In the genomic region with DNA sequence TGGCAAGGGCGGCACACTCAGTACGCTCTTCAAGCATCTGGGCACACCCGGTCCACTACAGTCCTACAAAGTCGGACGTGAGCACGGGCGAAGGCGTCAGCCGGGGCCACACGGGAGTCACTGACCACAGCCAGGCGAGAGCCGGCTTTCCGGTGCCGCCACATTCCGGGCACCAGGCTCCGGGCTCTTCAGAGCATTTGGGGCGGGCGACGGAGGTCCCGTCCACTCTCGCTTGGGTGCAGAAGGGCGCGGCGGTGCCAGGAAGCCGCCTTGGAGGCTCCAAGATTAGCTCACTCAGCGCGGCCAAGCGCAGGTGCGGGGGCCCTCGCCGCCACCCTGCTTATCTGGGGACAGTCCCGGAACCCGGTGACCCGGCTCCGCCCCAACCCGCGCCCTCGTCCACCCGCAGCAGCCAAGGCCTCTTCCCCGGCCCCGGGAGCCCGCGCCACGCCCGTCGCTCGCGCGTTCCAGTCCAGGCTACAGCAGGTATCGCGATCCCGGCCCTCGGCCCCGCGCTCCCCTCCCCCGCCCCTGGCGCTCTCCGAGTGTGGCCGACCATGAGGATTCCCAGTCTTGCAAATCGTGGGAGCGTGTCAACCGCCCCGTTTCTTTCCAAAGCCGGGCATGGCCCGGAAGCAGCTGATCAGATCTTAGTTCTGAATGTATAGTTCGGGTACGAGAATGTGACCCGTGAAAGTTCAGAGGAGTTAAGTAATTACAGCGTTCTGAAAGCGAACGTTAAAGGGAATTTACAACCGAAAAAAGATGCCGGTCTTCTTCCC, we compare ENCODE assay signal across 8 cellular contexts. TPM values are rescaled to one million over a fixed set of nuclear protein-coding genes. Genes with fewer than 3 reads are reported as not detected.
A peak's percentile ranks its signal among the peaks of the same experiment; 100 is the strongest.
DNase-seq lines count a peak whose midpoint lies in the region; ATAC-seq and TF ChIP-seq lines count a peak whose summit lies in the region.

A gene (plus strand): TSS at position 127 of the 782 bp plus-strand sequence. CDS start 2,678 bp downstream, outside the sequence.

- intact Hi-C loops in gastrocnemius medialis (cut with DNase I; ENCODE audit: low total_unique reads), result loop anchor here (2.0 to 5.0 kb wide), 4 partner anchors 17 to 98 kb away; a partner anchor contains a TSS

- H3K4me1 ChIP-seq in iPS DF 6.9 (ENCODE audit: control insufficient read depth, insufficient read depth, low read length) (no peaks in the 10 kb centered on the region; the same call in 1 of the 2 replicates), gastrocnemius medialis (peaks cover 8 to 13% of the 10 kb centered on the region in 2 donors)

- TF ChIP-seq POLR2A in gastrocnemius medialis (IDR thresholded peaks at IDR 0.05), result peak; percentile 57 to 76

- H3K27ac ChIP-seq in iPS DF 6.9 (ENCODE audit: low read length), result no peak within 1 kb of the TSS
- H3K27ac ChIP-seq in gastrocnemius medialis, result peak within 1 kb of the TSS; percentile 92 to 97 (median 94)

- TF ChIP-seq CTCF in astrocyte of the spinal cord (IDR thresholded peaks at IDR 0.05; ENCODE audit: low read depth, low read length) (no peak), gastrocnemius medialis (IDR thresholded peaks at IDR 0.05 in 4 of 5, conservative IDR thresholded peaks at IDR 0.05 in 1 of 5) (no peak)

- DNase-seq in Caki2 (ENCODE audit: low read depth) (peak; percentile 63), astrocyte of the spinal cord (ENCODE audit: low read depth, low spot score) (peak; percentile 74), iPS DF 6.9 (ENCODE audit: low read depth, low spot score) (no peak), gastrocnemius medialis (peak; percentile 74 to 88), hippocampal formation (lab: John Stamatoyannopoulos, UW) (no peak)

- H3K4me3 ChIP-seq in astrocyte of the spinal cord (ENCODE audit: low read depth, low read length) (peak within 1 kb of the TSS; percentile 56), iPS DF 6.9 (ENCODE audit: low read length) (peak within 1 kb of the TSS; percentile 47; the same call in 1 of the 2 replicates), gastrocnemius medialis (peak within 1 kb of the TSS; percentile 66 to 75 (median 71))

- WGBS in iPS DF 6.9 (ENCODE audit: insufficient coverage, insufficient read length), result no CpG with 5 or more reads among the region's 73 CpGs

- in situ Hi-C loops in Caki2 (cut with HindIII; ENCODE audit: low pct_unique_long_range_greater_than_20kb, low sequenced_read_pairs), result no loop called here
- in situ Hi-C loops in astrocyte of the spinal cord (cut with HindIII; ENCODE audit: low sequenced_read_pairs), result no loop called here
- in situ Hi-C loops in gastrocnemius medialis (cut with MboI; ENCODE audit: low sequenced_read_pairs in 4 of 4), result loop anchor here in 1 of 4 donors (10.0 kb wide), 1 partner anchor 85 kb away; a partner anchor contains a TSS

- no peaks in the 10 kb centered on the region for H3K27me3 ChIP-seq in iPS DF 6.9 (ENCODE audit: control insufficient read depth, insufficient read depth, low read length)
- H3K27me3 ChIP-seq in gastrocnemius medialis, result no peaks in the 10 kb centered on the region

- peak; percentile 72 for ATAC-seq in GM19397 (IDR thresholded peaks at IDR 0.05; ENCODE audit: unreplicated experiment)
- ATAC-seq in HG03460 (IDR thresholded peaks at IDR 0.05; ENCODE audit: unreplicated experiment), result peak; percentile 47
- peak; percentile 65 for ATAC-seq in SK-N-SH treated with all-trans-retinoic acid at 6 μM for 48 hours
- ATAC-seq in gastrocnemius medialis, result peak; percentile 87 to 88

- no peaks in the 10 kb centered on the region for H3K9me3 ChIP-seq in iPS DF 6.9 (ENCODE audit: control insufficient read depth, insufficient read depth, low read length)
- no peaks in the 10 kb centered on the region for H3K9me3 ChIP-seq in gastrocnemius medialis

- H3K36me3 ChIP-seq in iPS DF 6.9 (ENCODE audit: control insufficient read depth, insufficient read depth, low read length), result no peaks in the 10 kb centered on the region
- no peaks in the 10 kb centered on the region for H3K36me3 ChIP-seq in gastrocnemius medialis

TF ChIP-seq in SK-N-SH treated with all-trans-retinoic acid at 6 μM for 48 hours, 23 proteins besides CTCF, POLR2A, EP300 and RAD21:
- TF ChIP-seq ZNF70 (CRISPR knock-in tag; IDR thresholded peaks at IDR 0.05), result no peak
- TF ChIP-seq ZFP3 (CRISPR knock-in tag; IDR thresholded peaks at IDR 0.05), result no peak
- no peak for TF ChIP-seq TOX (CRISPR knock-in tag; IDR thresholded peaks at IDR 0.05; ENCODE audit: borderline replicate concordance)
- TF ChIP-seq ZC3H10 (CRISPR knock-in tag; IDR thresholded peaks at IDR 0.05), result no peak
- TF ChIP-seq ISL1 (CRISPR knock-in tag; IDR thresholded peaks at IDR 0.05), result no peak
- no peak for TF ChIP-seq SNAI2 (CRISPR knock-in tag; IDR thresholded peaks at IDR 0.05)
- TF ChIP-seq ARNTL (CRISPR knock-in tag; IDR thresholded peaks at IDR 0.05; ENCODE audit: borderline replicate concordance, low read depth), result no peak

RNA-seq across cellular contexts. Expression of the gene that starts here (rescaled TPM):
- total RNA-seq in Caki2 (2014; rRNA removed; shearing (Covaris generic); ENCODE audit: low replicate concordance), result 1.7 and 2.2 TPM in 2 replicates
- total RNA-seq in gastrocnemius medialis, result 10 to 100 TPM in 2 of 4 donors, 1 to 10 TPM in 2; 8.2 to 15.3 (median 10.3) TPM

Comparison
In these comparisons a context has a peak if more than half of its experiments do, and no peak if none do; other contexts are left out.
1. DNase-seq: peak in Caki2 (single experiment), astrocyte of the spinal cord (single experiment) and gastrocnemius medialis (2 of 2); none in iPS DF 6.9 (single experiment) and hippocampal formation (0 of 2).
2. Peak in every context shown above with its lines, with median percentiles within 50 percentile points of each other: ATAC-seq and H3K4me3 ChIP-seq.